1 cellular context compared by ENCODE assay signal in genomic region chr4:588351-588849, GRCh38.
A peak's percentile ranks its signal among the peaks of the same experiment; 100 is the strongest.
TF ChIP-seq lines count a peak whose summit lies in the region.

No MANE protein-coding gene starts in this region.

TF ChIP-seq in K562, 482 proteins besides CTCF, POLR2A, EP300 and RAD21 (continued from another document):
- peak in 1 of 2 experiments; percentile 90 for TF ChIP-seq AFF1 (IDR thresholded peaks at IDR 0.05; ENCODE audit: low read depth in 1 of 2, partially characterized antibody in 2 of 2)
- no peak for TF ChIP-seq RFX5 (IDR thresholded peaks at IDR 0.05; ENCODE audit: low read depth, low read length)
- peak; percentile 38; the same call in 1 of the 2 replicates for TF ChIP-seq GABPA (tag; conservative IDR thresholded peaks at IDR 0.05; ENCODE audit: low read depth)
